ENCODE assay signal across 15 cellular contexts in the genomic region with DNA sequence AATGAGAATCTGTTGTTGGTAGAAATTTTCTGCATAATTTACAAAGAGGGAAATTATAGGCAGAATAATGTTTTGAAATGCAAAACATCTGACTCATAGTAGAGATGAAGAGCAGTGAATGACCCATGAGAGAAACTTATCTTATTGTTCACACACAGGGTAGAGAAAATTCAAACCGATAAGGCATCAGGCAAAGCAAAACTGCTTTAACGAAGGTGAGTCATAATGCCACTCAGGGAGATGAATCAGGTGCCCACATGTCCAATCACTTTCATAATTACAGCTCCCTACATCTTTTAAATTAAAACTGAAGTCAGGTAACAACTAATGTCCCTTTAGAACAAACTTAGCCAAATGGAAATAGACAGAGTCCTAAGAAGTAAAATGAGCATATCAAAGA.
A peak's percentile ranks its signal among the peaks of the same experiment; 100 is the strongest.
DNase-seq lines count a peak whose midpoint lies in the region; ATAC-seq, FAIRE-seq and TF ChIP-seq lines count a peak whose summit lies in the region.
"Had no signal": no experiment of that assay in that cellular context is flagged by ENCODE, and none has a peak within 500 bp of the region (broad histone marks: within the 10 kb centered on the region; RNA-seq: fewer than 3 reads in every experiment).

No MANE protein-coding gene starts in this region.

- peaks cover 4% of the 10 kb centered on the region for H3K4me1 ChIP-seq in A673 (ENCODE audit: insufficient read depth, low read length, poor library complexity, severe bottlenecking)
- H3K4me1 ChIP-seq: uterus had no signal

- H3K36me3 ChIP-seq in A673 (ENCODE audit: insufficient read depth, low read length, poor library complexity, severe bottlenecking) = no peaks in the 10 kb centered on the region
- H3K36me3 ChIP-seq: esophagus muscularis mucosa, uterus had no signal

- CTCF ChIA-PET in A673 (lab: Charles Lee) = no interaction called here

- no peak for FAIRE-seq in H54 (lab: Jason Lieb, UNC)

- H3K27ac ChIP-seq in A673 (ENCODE audit: low read depth, low read length, poor library complexity, severe bottlenecking) = no peak overlapping the region
- H3K27ac ChIP-seq: esophagus muscularis mucosa, uterus had no signal

- intact Hi-C loops in A673 (cut with micrococcal nuclease; ENCODE audit: unreplicated experiment) = loop anchor here (5.0 kb wide), 1 partner anchor 340 kb away; no protein-coding TSS in a partner anchor

- H3K27me3 ChIP-seq in A673 (replicated peaks; ENCODE audit: insufficient read depth, low read depth, low read length, poor library complexity) = no peaks in the 10 kb centered on the region
- H3K27me3 ChIP-seq: esophagus muscularis mucosa, uterus had no signal

- POLR2A ChIA-PET in A673 (lab: Charles Lee; ENCODE audit: low non-redundant PET) = no interaction called here

- DNase-seq in M059J (ENCODE audit: low read depth) (peak; percentile 62), H54 (ENCODE audit: insufficient read length, low spot score) (no peak), NOMO-1 treated with DMSO at 0.1 percent for 48 hours (lab: John Stamatoyannopoulos, UW; ENCODE audit: unreplicated experiment) (no peak), A673 (ENCODE audit: low spot score) (no peak)
- no peak for DNase-seq in central memory CD4-positive, alpha-beta T cell
- DNase-seq: activated CD4-positive, alpha-beta T cell treated with anti-CD3 and anti-CD28 coated beads for 48 hours; amygdala; kidney glomerular epithelial cell; NCI-H1105; uterus had no signal

- TF ChIP-seq POLR2A in H54 (IDR thresholded peaks at IDR 0.05; ENCODE audit: low read depth, low read length) = no peak

- no peak overlapping the region for H3K4me3 ChIP-seq in A673 (ENCODE audit: low read depth, low read length, poor library complexity, severe bottlenecking)
- H3K4me3 ChIP-seq: esophagus muscularis mucosa, GM23338, uterus had no signal

- ATAC-seq in GM18499 (IDR thresholded peaks at IDR 0.05; ENCODE audit: insufficient read depth, unreplicated experiment) (peak; percentile 86), GM19452 (IDR thresholded peaks at IDR 0.05; ENCODE audit: unreplicated experiment) (peak; percentile 87), HG02938 (IDR thresholded peaks at IDR 0.05; ENCODE audit: unreplicated experiment) (peak; percentile 97)
- ATAC-seq: GM23338 had no signal

- no TSS peak for BruUV-seq in A673 (replicated peaks; lab: Mats Ljungman, UMichigan)

- no peak for TF ChIP-seq CTCF in A673 (conservative IDR thresholded peaks at IDR 0.05; ENCODE audit: low read depth, low read length)

- no peaks in the 10 kb centered on the region for H3K9me3 ChIP-seq in A673 (ENCODE audit: low read depth, low read length, poor library complexity, severe bottlenecking)
- H3K9me3 ChIP-seq: esophagus muscularis mucosa, uterus had no signal
